ENCODE assay signal across 8 cellular contexts in the genomic region with DNA sequence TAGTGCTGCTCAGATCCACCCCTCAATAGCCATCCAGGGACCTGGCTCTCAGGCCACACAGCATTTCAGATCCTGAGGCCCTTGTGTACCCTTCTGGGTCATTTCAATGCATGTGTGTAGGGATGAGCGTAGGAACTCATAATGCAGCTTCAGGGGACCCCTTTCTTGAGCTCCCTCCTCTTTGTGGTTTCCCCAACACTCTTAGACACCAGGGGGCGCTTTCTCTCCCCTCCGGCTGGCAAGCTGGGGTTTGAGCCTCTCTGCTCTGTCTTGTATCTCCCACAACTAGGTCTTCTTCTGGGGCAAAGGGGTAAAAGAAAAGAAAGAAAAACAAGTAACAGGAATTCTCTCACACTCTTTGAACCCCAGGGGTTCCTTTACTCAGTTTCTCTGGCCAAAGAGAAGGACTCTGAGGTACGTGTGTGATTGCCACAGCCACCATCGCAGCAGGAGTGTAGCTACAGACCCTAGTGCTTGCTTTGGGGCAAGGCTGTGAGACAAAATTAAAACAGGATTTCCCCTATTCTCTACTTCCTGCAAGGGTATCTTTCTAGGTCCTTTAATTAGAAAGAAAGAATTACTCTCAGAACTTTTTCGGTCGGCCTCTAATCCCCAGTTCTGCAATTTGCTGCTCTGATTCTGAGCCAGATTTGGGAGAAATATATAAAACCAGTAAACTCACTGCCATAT. TPM values are rescaled to one million over a fixed set of nuclear protein-coding genes. Genes with fewer than 3 reads are reported as not detected.
DNase-seq lines count a peak whose midpoint lies in the region; ATAC-seq and TF ChIP-seq lines count a peak whose summit lies in the region.

No MANE protein-coding gene starts in this region.

- DNase-seq in AG09309 (ENCODE audit: low read depth) (no peak), NCI-H146 treated with DMSO at 0.1 percent for 48 hours (lab: John Stamatoyannopoulos, UW; ENCODE audit: unreplicated experiment) (peak; percentile 54), fibroblast of mammary gland (ENCODE audit: low read depth) (peak; percentile 60), nucleus accumbens (lab: John Stamatoyannopoulos, UW) (peak in 49 of 56 donors; percentile 15 to 88 (median 56)), uterus (peak; percentile 47 to 67)
- DNase-seq in activated CD4-positive, alpha-beta T cell treated with anti-CD3 and anti-CD28 coated beads, Interleukin-2, amount 50 U/mL, for 24 hours (ENCODE audit: low read depth in 1 of 2, low spot score in 1 of 2): peak; percentile 6 to 30

- H3K4me3 ChIP-seq in AG09309 (ENCODE audit: control insufficient read depth, low read depth, low read length) (no peak overlapping the region), fibroblast of mammary gland (ENCODE audit: control insufficient read depth, low read depth, low read length) (no peak overlapping the region), uterus (no peak overlapping the region)

- no peak overlapping the region for H3K27ac ChIP-seq in uterus

- no peak for TF ChIP-seq POLR2A in uterus (IDR thresholded peaks at IDR 0.05)

- H3K4me1 ChIP-seq in uterus: no peaks in the 10 kb centered on the region

- TF ChIP-seq CTCF in AG09309 (IDR thresholded peaks at IDR 0.05; ENCODE audit: control insufficient read depth, insufficient read depth, low read depth, low read length, missing control alignments): peak; percentile 88
- TF ChIP-seq CTCF in fibroblast of mammary gland (conservative IDR thresholded peaks at IDR 0.05; ENCODE audit: control insufficient read depth, insufficient read depth, low read depth, low read length): peak; percentile 83
- TF ChIP-seq CTCF in uterus (IDR thresholded peaks at IDR 0.05): peak; percentile 50 to 73 (median 62)

- ATAC-seq in GM18498 (IDR thresholded peaks at IDR 0.05; ENCODE audit: unreplicated experiment) (peak; percentile 88), HG02840 (IDR thresholded peaks at IDR 0.05; ENCODE audit: low FRiP score, unreplicated experiment) (peak; percentile 65)

- H3K9me3 ChIP-seq in uterus: no peaks in the 10 kb centered on the region

- H3K36me3 ChIP-seq in uterus: no peaks in the 10 kb centered on the region

- intact Hi-C loops in uterus (cut with DNase I; ENCODE audit: low total_unique reads): no loop called here

- no peaks in the 10 kb centered on the region for H3K27me3 ChIP-seq in uterus

RNA-seq across cellular contexts. Expression of a gene that starts 38.0 kb away (rescaled TPM):
- 1 to 10 TPM in 2 of 4 donors, not detected in 2; 2.0 to 4.4 TPM for total RNA-seq in uterus
